In the genomic region with DNA sequence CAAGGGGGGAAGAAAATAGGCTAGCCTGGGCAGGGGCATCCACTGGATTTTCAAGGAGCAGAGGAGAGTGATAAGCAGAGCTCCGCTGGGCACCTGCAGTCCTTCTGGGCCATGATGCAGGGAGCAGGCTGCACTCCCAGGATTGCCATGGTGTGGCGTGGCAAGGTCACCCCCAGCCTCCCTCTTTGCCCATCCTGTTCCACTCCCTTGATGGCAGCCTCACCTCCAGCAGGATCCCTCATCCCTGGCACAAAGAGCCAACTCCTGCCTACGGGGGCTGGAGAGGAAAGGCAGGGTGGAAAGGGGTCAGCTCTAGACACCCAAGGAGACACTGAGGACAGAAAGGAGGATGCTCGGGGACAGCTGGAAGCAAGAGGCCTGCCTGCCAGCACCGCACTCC, we compare ENCODE assay signal across 17 cellular contexts. TPM values are rescaled to one million over a fixed set of nuclear protein-coding genes. Genes with fewer than 3 reads are reported as not detected.
DNase-seq lines count a peak whose midpoint lies in the region; ATAC-seq, FAIRE-seq and TF ChIP-seq lines count a peak whose summit lies in the region.
"Had no signal": no experiment of that assay in that cellular context is flagged by ENCODE, and none has a peak within 500 bp of the region (broad histone marks: within the 10 kb centered on the region; RNA-seq: fewer than 3 reads in every experiment).

No MANE protein-coding gene starts in this region.

- H3K27me3 Mint-ChIP-seq in T-helper 17 cell (peaks cover 28% of the 10 kb centered on the region), endothelial cell (ENCODE audit: unreplicated experiment) (peaks cover 4% of the 10 kb centered on the region)
- H3K27me3 Mint-ChIP-seq in activated naive CD8-positive, alpha-beta T cell treated with anti-CD3 and anti-CD28 coated beads for 36 hours: no peaks in the 10 kb centered on the region

- no peak for FAIRE-seq in kidney (lab: Jason Lieb, UNC)
- FAIRE-seq: A204.1, D721Med, K562 had no signal

- H3K4me1 ChIP-seq in kidney (ENCODE audit: control insufficient read depth in 1 of 2, insufficient read depth in 1 of 2, low read depth in 1 of 2, low read length in 2 of 2) (no peaks in the 10 kb centered on the region), trophoblast cell (ENCODE audit: control insufficient read depth in 1 of 2, insufficient read depth in 2 of 2, low read length in 2 of 2) (peaks cover 6 to 7% of the 10 kb centered on the region in 2 experiments)
- H3K4me1 ChIP-seq: BE2C had no signal

- intact Hi-C loops in kidney (cut with DNase I): no loop called here

- H3K14ac ChIP-seq in trophoblast cell (ENCODE audit: low read length): no peak overlapping the region

- H3K9ac ChIP-seq in kidney (ENCODE audit: low read length in 2 of 2) (no peak overlapping the region), trophoblast cell (ENCODE audit: low read length) (no peak overlapping the region)

- ATAC-seq in T-helper 17 cell: no peak
- no peak for ATAC-seq in stimulated activated effector memory CD8-positive, alpha-beta T cell treated with anti-CD3 and anti-CD28 coated beads, Interleukin-12 subunit alpha, Interleukin-12 subunit beta, amount 100 ng/mL, for 72 hours
- ATAC-seq: HCT116, K562 had no signal

- no CpG with 5 or more reads among the region's 5 CpGs for WGBS in trophoblast cell (ENCODE audit: extremely low coverage, insufficient coverage, insufficient read length)

- H3K36me3 ChIP-seq in kidney (ENCODE audit: control insufficient read depth in 1 of 2, insufficient read depth in 2 of 2, low read length in 2 of 2) (no peaks in the 10 kb centered on the region), trophoblast cell (ENCODE audit: control insufficient read depth in 1 of 2, insufficient read depth in 2 of 2, low read length in 2 of 2) (no peaks in the 10 kb centered on the region)
- H3K36me3 ChIP-seq: BE2C had no signal

- H3K9me3 Mint-ChIP-seq in endothelial cell (ENCODE audit: unreplicated experiment): no peaks in the 10 kb centered on the region
- no peaks in the 10 kb centered on the region for H3K9me3 Mint-ChIP-seq in activated naive CD8-positive, alpha-beta T cell treated with anti-CD3 and anti-CD28 coated beads for 36 hours
- H3K9me3 Mint-ChIP-seq in stimulated activated effector memory CD8-positive, alpha-beta T cell treated with anti-CD3 and anti-CD28 coated beads, Interleukin-12 subunit alpha, Interleukin-12 subunit beta, amount 100 ng/mL, for 72 hours: no peaks in the 10 kb centered on the region
- H3K9me3 Mint-ChIP-seq: CD4-positive, alpha-beta memory T cell had no signal

- no peak overlapping the region for H2BK12ac ChIP-seq in trophoblast cell (ENCODE audit: low read length)

- H3K4ac ChIP-seq in trophoblast cell (ENCODE audit: low read depth, low read length): no peak overlapping the region

- H2AFZ ChIP-seq in trophoblast cell (ENCODE audit: insufficient read depth, low read length, poor library complexity): no peak overlapping the region

- no peak overlapping the region for H2BK120ac ChIP-seq in trophoblast cell (ENCODE audit: insufficient read depth, low read length, poor library complexity)

- no peak overlapping the region for H4K8ac ChIP-seq in trophoblast cell (ENCODE audit: low read depth, low read length)

- no peaks in the 10 kb centered on the region for H3K79me1 ChIP-seq in trophoblast cell (ENCODE audit: low read length)

- no peaks in the 10 kb centered on the region for H3K79me2 ChIP-seq in trophoblast cell (ENCODE audit: control insufficient read depth, insufficient read depth, low read length, poor library complexity)

- H3K4me1 Mint-ChIP-seq in T-helper 17 cell: peaks cover 2% of the 10 kb centered on the region
- peaks cover 24% of the 10 kb centered on the region for H3K4me1 Mint-ChIP-seq in endothelial cell (ENCODE audit: unreplicated experiment)
- H3K4me1 Mint-ChIP-seq in activated naive CD8-positive, alpha-beta T cell treated with anti-CD3 and anti-CD28 coated beads for 36 hours: peaks cover 2% of the 10 kb centered on the region
- peaks cover 9% of the 10 kb centered on the region for H3K4me1 Mint-ChIP-seq in stimulated activated effector memory CD8-positive, alpha-beta T cell treated with anti-CD3 and anti-CD28 coated beads, Interleukin-12 subunit alpha, Interleukin-12 subunit beta, amount 100 ng/mL, for 72 hours
- H3K4me1 Mint-ChIP-seq: CD4-positive, alpha-beta memory T cell had no signal

- H3K36me3 Mint-ChIP-seq in T-helper 17 cell (ENCODE audit: low read depth) (peaks cover 3% of the 10 kb centered on the region), endothelial cell (ENCODE audit: low read depth, unreplicated experiment) (no peaks in the 10 kb centered on the region)
- H3K36me3 Mint-ChIP-seq in activated naive CD8-positive, alpha-beta T cell treated with anti-CD3 and anti-CD28 coated beads for 36 hours: no peaks in the 10 kb centered on the region
- H3K36me3 Mint-ChIP-seq in stimulated activated effector memory CD8-positive, alpha-beta T cell treated with anti-CD3 and anti-CD28 coated beads, Interleukin-12 subunit alpha, Interleukin-12 subunit beta, amount 100 ng/mL, for 72 hours: peaks cover 5% of the 10 kb centered on the region
- H3K36me3 Mint-ChIP-seq: CD4-positive, alpha-beta memory T cell had no signal

- H3K27me3 ChIP-seq in trophoblast cell (ENCODE audit: insufficient read depth, low read length): no peaks in the 10 kb centered on the region
- H3K27me3 ChIP-seq: BE2C had no signal

- H4K12ac ChIP-seq in trophoblast cell (ENCODE audit: low read depth, low read length): no peak overlapping the region

- no peak overlapping the region for H3K18ac ChIP-seq in trophoblast cell (ENCODE audit: low read length)

- peak overlapping the region; percentile 10 for H4K91ac ChIP-seq in trophoblast cell (ENCODE audit: low read depth, low read length)

- H3K4me3 Mint-ChIP-seq in T-helper 17 cell (peak overlapping the region; percentile 61), endothelial cell (ENCODE audit: unreplicated experiment) (no peak overlapping the region)
- no peak overlapping the region for H3K4me3 Mint-ChIP-seq in activated naive CD8-positive, alpha-beta T cell treated with anti-CD3 and anti-CD28 coated beads for 36 hours
- no peak overlapping the region for H3K4me3 Mint-ChIP-seq in stimulated activated effector memory CD8-positive, alpha-beta T cell treated with anti-CD3 and anti-CD28 coated beads, Interleukin-12 subunit alpha, Interleukin-12 subunit beta, amount 100 ng/mL, for 72 hours
- H3K4me3 Mint-ChIP-seq: CD4-positive, alpha-beta memory T cell had no signal

- H3K23ac ChIP-seq in trophoblast cell (ENCODE audit: low read length): no peak overlapping the region

- H3K4me2 ChIP-seq in trophoblast cell (ENCODE audit: low read length): no peak overlapping the region

- H2BK5ac ChIP-seq in trophoblast cell (ENCODE audit: low read depth, low read length, poor library complexity): no peak overlapping the region

- TF ChIP-seq CTCF in GM10266 (IDR thresholded peaks at IDR 0.05; ENCODE audit: control insufficient read depth, insufficient read depth, low read depth, missing control alignments): no peak
- TF ChIP-seq CTCF in kidney (IDR thresholded peaks at IDR 0.05; ENCODE audit: borderline replicate concordance, extremely low read depth, insufficient read depth): no peak
- TF ChIP-seq CTCF in endothelial cell (IDR thresholded peaks at IDR 0.05; ENCODE audit: unreplicated experiment): no peak

- DNase-seq in GM10266 (ENCODE audit: extremely low spot score) (peak; percentile 1), T-helper 17 cell (no peak), kidney (peak; percentile 23), trophoblast cell (no peak), endothelial cell (ENCODE audit: low spot score) (no peak)
- no peak for DNase-seq in activated naive CD8-positive, alpha-beta T cell treated with anti-CD3 and anti-CD28 coated beads for 36 hours
- DNase-seq in stimulated activated effector memory CD8-positive, alpha-beta T cell treated with anti-CD3 and anti-CD28 coated beads, Interleukin-12 subunit alpha, Interleukin-12 subunit beta, amount 100 ng/mL, for 72 hours (ENCODE audit: low spot score in 2 of 2): no peak
- DNase-seq: BE2C; CD4-positive, alpha-beta memory T cell; GF-D8; GOT3 had no signal

- H3K27ac Mint-ChIP-seq in T-helper 17 cell: no peak overlapping the region
- no peak overlapping the region for H3K27ac Mint-ChIP-seq in endothelial cell (ENCODE audit: unreplicated experiment)
- H3K27ac Mint-ChIP-seq in activated naive CD8-positive, alpha-beta T cell treated with anti-CD3 and anti-CD28 coated beads for 36 hours: no peak overlapping the region
- H3K27ac Mint-ChIP-seq in stimulated activated effector memory CD8-positive, alpha-beta T cell treated with anti-CD3 and anti-CD28 coated beads, Interleukin-12 subunit alpha, Interleukin-12 subunit beta, amount 100 ng/mL, for 72 hours: no peak overlapping the region
- H3K27ac Mint-ChIP-seq: CD4-positive, alpha-beta memory T cell had no signal

- H3K27ac ChIP-seq in kidney (ENCODE audit: low read depth in 2 of 2, low read length in 2 of 2) (no peak overlapping the region), trophoblast cell (ENCODE audit: low read depth, low read length) (no peak overlapping the region)
- H3K27ac ChIP-seq: C4-2B, HL-60 had no signal

- H3K4me3 ChIP-seq in kidney (ENCODE audit: low read length in 2 of 2): no peak overlapping the region
- peak overlapping the region; percentile 58 for H3K4me3 ChIP-seq in trophoblast cell (ENCODE audit: low read depth, low read length)
- H3K4me3 ChIP-seq: K562 had no signal

- peak overlapping the region; percentile 76 for H2AK5ac ChIP-seq in trophoblast cell (ENCODE audit: low read length)

- no peaks in the 10 kb centered on the region for H3K9me3 ChIP-seq in T-helper 17 cell (ENCODE audit: control insufficient read depth, low read length, poor library complexity, severe bottlenecking)
- no peaks in the 10 kb centered on the region for H3K9me3 ChIP-seq in kidney (ENCODE audit: control insufficient read depth in 1 of 2, low read length in 2 of 2)
- no peaks in the 10 kb centered on the region for H3K9me3 ChIP-seq in trophoblast cell (ENCODE audit: insufficient read depth, low read depth, low read length)
- H3K9me3 ChIP-seq: BE2C had no signal

RNA-seq across cellular contexts. Expression of a gene that starts 22.4 kb away (rescaled TPM):
- total RNA-seq in T-helper 17 cell: not detected
- 1.1 TPM for total RNA-seq in kidney
- polyA plus RNA-seq in kidney (ENCODE audit: insufficient read depth, low read depth, low replicate concordance): 2.2 TPM
- polyA plus RNA-seq in trophoblast cell (2013): 0.37 and 0.41 TPM in 2 replicates
- 11.2 TPM for total RNA-seq in endothelial cell (ENCODE audit: unreplicated experiment)
- not detected for total RNA-seq in activated naive CD8-positive, alpha-beta T cell treated with anti-CD3 and anti-CD28 coated beads for 36 hours
- total RNA-seq: CD4-positive, alpha-beta memory T cell; K562 had no signal
- polyA plus RNA-seq: CD4-positive, alpha-beta memory T cell had no signal

RNA-seq across cellular contexts. Expression of a gene that starts 29.1 kb away (rescaled TPM):
- total RNA-seq in T-helper 17 cell (1 to 10 TPM; 1.4 to 3.4 TPM), kidney (74.6 TPM), endothelial cell (ENCODE audit: unreplicated experiment) (142 TPM)
- polyA plus RNA-seq in kidney (ENCODE audit: insufficient read depth, low read depth, low replicate concordance): 50.1 TPM
- polyA plus RNA-seq in trophoblast cell (2013): 99.2 and 101 TPM in 2 replicates
- 100 to 1,000 TPM in 1 of 2 experiments, 10 to 100 TPM in 1; 92.5 to 102 TPM for total RNA-seq in activated naive CD8-positive, alpha-beta T cell treated with anti-CD3 and anti-CD28 coated beads for 36 hours

RNA-seq across cellular contexts. Expression of a gene that starts 35.7 kb away (rescaled TPM):
- total RNA-seq in T-helper 17 cell: 1 to 10 TPM in 1 of 2 donors, under 1 TPM in 1; 0.26 to 1.0 TPM
- 2.3 TPM for total RNA-seq in kidney
- 0.39 TPM for polyA plus RNA-seq in kidney (ENCODE audit: insufficient read depth, low read depth, low replicate concordance)
- 0.06 and 0.07 TPM in 2 replicates for polyA plus RNA-seq in trophoblast cell (2013)
- 2.3 TPM for total RNA-seq in endothelial cell (ENCODE audit: unreplicated experiment)
- total RNA-seq in activated naive CD8-positive, alpha-beta T cell treated with anti-CD3 and anti-CD28 coated beads for 36 hours: under 1 TPM; 0.12 to 0.25 TPM
- total RNA-seq: CD4-positive, alpha-beta memory T cell had no signal
- polyA plus RNA-seq: CD4-positive, alpha-beta memory T cell had no signal

RNA-seq across cellular contexts. Expression of a gene that starts 52.6 kb away (rescaled TPM):
- total RNA-seq in T-helper 17 cell: 100 to 1,000 TPM; 454 to 478 TPM
- total RNA-seq in kidney: 551 TPM
- 499 TPM for polyA plus RNA-seq in kidney (ENCODE audit: insufficient read depth, low read depth, low replicate concordance)
- 916 and 940 TPM in 2 replicates for polyA plus RNA-seq in trophoblast cell (2013)
- total RNA-seq in endothelial cell (ENCODE audit: unreplicated experiment): 962 TPM
- total RNA-seq in activated naive CD8-positive, alpha-beta T cell treated with anti-CD3 and anti-CD28 coated beads for 36 hours: 1,000 to 10,000 TPM; 2,498 to 2,524 TPM

Comparison
In these comparisons a context has a peak if more than half of its experiments do, and no peak if none do; other contexts are left out.
1. DNase-seq: peak in GM10266 (single experiment) and kidney (single experiment); none in T-helper 17 cell (0 of 3), trophoblast cell (0 of 2), endothelial cell (single experiment), activated naive CD8-positive, alpha-beta T cell treated with anti-CD3 and anti-CD28 coated beads for 36 hours (single experiment) and stimulated activated effector memory CD8-positive, alpha-beta T cell treated with anti-CD3 and anti-CD28 coated beads, Interleukin-12 subunit alpha, Interleukin-12 subunit beta, amount 100 ng/mL, for 72 hours (0 of 2).
2. RNA of a gene that starts 29.1 kb away (total RNA-seq): 142 TPM in endothelial cell (single experiment), 92.5 to 102 TPM in activated naive CD8-positive, alpha-beta T cell treated with anti-CD3 and anti-CD28 coated beads for 36 hours and 74.6 TPM in kidney (single experiment); 1.4 to 3.4 TPM in T-helper 17 cell; every median in the first group is over 10 times any median in the second.